In genomic region chr2:217861334-217861877, GRCh38 we compare ENCODE assay signal across 21 cellular contexts.
DNase-seq lines count a peak whose midpoint lies in the region; ATAC-seq, FAIRE-seq and TF ChIP-seq lines count a peak whose summit lies in the region.
"Had no signal": no experiment of that assay in that cellular context is flagged by ENCODE, and none has a peak within 500 bp of the region (broad histone marks: within the 10 kb centered on the region; RNA-seq: fewer than 3 reads in every experiment).

No MANE protein-coding gene starts in this region.

- no peak overlapping the region for H3K27ac ChIP-seq in HepG2 (ENCODE audit: extremely low read length, insufficient read depth, low read length)
- no peak overlapping the region for H3K27ac ChIP-seq in right lobe of liver
- H3K27ac ChIP-seq in lower lobe of right lung = peak overlapping the region; percentile 2
- no peak overlapping the region for H3K27ac ChIP-seq in spleen
- H3K27ac ChIP-seq: A549, GM23248 had no signal

- H3K27me3 ChIP-seq in HepG2 (ENCODE audit: control insufficient read depth in 1 of 2, insufficient read depth in 2 of 2, low read length in 2 of 2) = no peaks in the 10 kb centered on the region
- H3K27me3 ChIP-seq in right lobe of liver = no peaks in the 10 kb centered on the region
- H3K27me3 ChIP-seq in lower lobe of right lung (ENCODE audit: low read depth) = no peaks in the 10 kb centered on the region
- no peaks in the 10 kb centered on the region for H3K27me3 ChIP-seq in spleen (replicated peaks in 1 of 7)

- intact Hi-C loops in HepG2 (cut with micrococcal nuclease; ENCODE audit: unreplicated experiment) (no loop called here), right lobe of liver (cut with DNase I) (no loop called here), lower lobe of right lung (cut with DNase I) (no loop called here), spleen (cut with DNase I; ENCODE audit: low total_unique reads) (no loop called here)

- no peaks in the 10 kb centered on the region for H3K36me3 Mint-ChIP-seq in progenitor cell of endocrine pancreas (ENCODE audit: insufficient read depth)

- H3K9ac ChIP-seq in HepG2 (ENCODE audit: insufficient read depth, low read depth, low read length) = no peak overlapping the region
- H3K9ac ChIP-seq: GM23248 had no signal

- peaks cover 19% of the 10 kb centered on the region; the same call in 1 of the 2 replicates for H4K20me1 ChIP-seq in HepG2 (ENCODE audit: insufficient read depth, low read length)

- no peaks in the 10 kb centered on the region for H3K9me3 ChIP-seq in HepG2 (ENCODE audit: low read length)
- no peaks in the 10 kb centered on the region for H3K9me3 ChIP-seq in right lobe of liver
- no peaks in the 10 kb centered on the region for H3K9me3 ChIP-seq in lower lobe of right lung
- H3K9me3 ChIP-seq in spleen = no peaks in the 10 kb centered on the region
- H3K9me3 ChIP-seq: A549, Caco-2 had no signal

- WGBS in HepG2 (ENCODE audit: low lambda C conversion rate) = 84% methylated on average over 5 of the region's 5 CpGs
- WGBS in right lobe of liver (ENCODE audit: insufficient coverage, low coverage, low lambda C conversion rate, missing lambda C conversion rate) = 100% methylated on average over 2 of the region's 5 CpGs
- WGBS in spleen, 5 donors = 86 to 94% (median 88%) methylated on average over 5 of the region's 5 CpGs

- TF ChIP-seq CTCF in HepG2 (CRISPR knock-in tag; IDR thresholded peaks at IDR 0.05) = no peak
- TF ChIP-seq CTCF in right lobe of liver (IDR thresholded peaks at IDR 0.05) = no peak
- no peak for TF ChIP-seq CTCF in lower lobe of right lung (IDR thresholded peaks at IDR 0.05)
- no peak for TF ChIP-seq CTCF in spleen (IDR thresholded peaks at IDR 0.05 in 8 of 11, conservative IDR thresholded peaks at IDR 0.05 in 3 of 11)
- no peak for TF ChIP-seq CTCF in progenitor cell of endocrine pancreas (IDR thresholded peaks at IDR 0.05; ENCODE audit: unreplicated experiment)

- no peak for TF ChIP-seq RAD21 in HepG2 (CRISPR knock-in tag; IDR thresholded peaks at IDR 0.05)

- H3K4me2 ChIP-seq in HepG2 (ENCODE audit: low read depth, low read length) = no peak overlapping the region
- H3K4me2 ChIP-seq: A549 had no signal

- H2AFZ ChIP-seq in HepG2 (ENCODE audit: low read length) = no peak overlapping the region
- H2AFZ ChIP-seq: GM23248 had no signal

- no peaks in the 10 kb centered on the region for H3K4me1 ChIP-seq in HepG2 (ENCODE audit: insufficient read depth, low read length)
- no peaks in the 10 kb centered on the region for H3K4me1 ChIP-seq in right lobe of liver
- peaks cover 54% of the 10 kb centered on the region for H3K4me1 ChIP-seq in lower lobe of right lung
- peaks cover 2 to 77% (median 24%) of the 10 kb centered on the region in 6 donors for H3K4me1 ChIP-seq in spleen
- H3K4me1 ChIP-seq: A549, Caco-2 had no signal

- DNase-seq in HepG2 (ENCODE audit: low spot score) (no peak), right lobe of liver (no peak), lower lobe of right lung (no peak), spleen (peak; percentile 40), NCI-H82 treated with DMSO at 0.1 percent for 48 hours (lab: John Stamatoyannopoulos, UW; ENCODE audit: unreplicated experiment) (no peak), progenitor cell of endocrine pancreas (ENCODE audit: low spot score, unreplicated experiment) (no peak), NCI-H1417 (lab: John Stamatoyannopoulos, UW) (no peak), occipital lobe (lab: John Stamatoyannopoulos, UW) (no peak)
- DNase-seq: Caco-2; CD4-positive, alpha-beta T cell; GF-D8; GM23248; HCEC 1CT; KG1; NCI-H1105 treated with DMSO at 0.1 percent for 48 hours; NCI-H187; NCI-H2107; NCI-H510A; NCI-H748 treated with DMSO at 0.1 percent for 48 hours; SHP77 had no signal

- CTCF ChIA-PET in HepG2 (lab: Yijun Ruan, JAX; ENCODE audit: low intra/inter-chr PET ratio, low total read pairs) = no interaction called here

- no peak for ATAC-seq in HepG2
- no peak for ATAC-seq in right lobe of liver
- no peak for ATAC-seq in lower lobe of right lung
- ATAC-seq: A549 had no signal

- H3K79me2 ChIP-seq in HepG2 (ENCODE audit: insufficient read depth, low read length) = no peaks in the 10 kb centered on the region

- peaks cover 3 to 19% of the 10 kb centered on the region in 2 experiments; a peak in 3 of 5 replicates for H3K36me3 ChIP-seq in HepG2 (replicated peaks in 1 of 2; ENCODE audit: control insufficient read depth in 1 of 2, insufficient read depth in 2 of 2, low read length in 2 of 2)
- peaks cover 8 to 73% (median 21%) of the 10 kb centered on the region in 4 donors for H3K36me3 ChIP-seq in right lobe of liver
- peaks cover 89% of the 10 kb centered on the region for H3K36me3 ChIP-seq in lower lobe of right lung
- H3K36me3 ChIP-seq in spleen = peaks cover 0 to 96% (median 20%) of the 10 kb centered on the region in 6 donors

- no peak for TF ChIP-seq EP300 in HepG2 (IDR thresholded peaks at IDR 0.05; ENCODE audit: low read depth in 2 of 2, low read length in 2 of 2)
- no peak for TF ChIP-seq EP300 in HepG2 (CRISPR knock-in tag; IDR thresholded peaks at IDR 0.05; ENCODE audit: borderline replicate concordance)

- in situ Hi-C loops in HepG2 (cut with HindIII; ENCODE audit: extremely low pct_ligation_motif_present, low pct_unique_long_range_greater_than_20kb) = no loop called here

- TF ChIP-seq POLR2A in HepG2 (IDR thresholded peaks at IDR 0.05; ENCODE audit: insufficient read depth in 1 of 2, low read depth in 2 of 2, low read length in 2 of 2) = no peak
- no peak for TF ChIP-seq POLR2A in right lobe of liver (IDR thresholded peaks at IDR 0.05)
- no peak for TF ChIP-seq POLR2A in spleen (IDR thresholded peaks at IDR 0.05)

- peaks cover 8% of the 10 kb centered on the region for H3K4me1 Mint-ChIP-seq in progenitor cell of endocrine pancreas (ENCODE audit: low read depth)

- H3K27me3 Mint-ChIP-seq in progenitor cell of endocrine pancreas = no peaks in the 10 kb centered on the region
- H3K27me3 Mint-ChIP-seq: CD4-positive, alpha-beta T cell had no signal

- no peaks in the 10 kb centered on the region for H3K9me3 Mint-ChIP-seq in progenitor cell of endocrine pancreas (ENCODE audit: low read depth)
- H3K9me3 Mint-ChIP-seq: CD4-positive, alpha-beta T cell had no signal

- FAIRE-seq in HepG2 (lab: Jason Lieb, UNC) = no peak
- FAIRE-seq: A549 had no signal

- POLR2A ChIA-PET in HepG2 (lab: Yijun Ruan, JAX) = no interaction called here

- no peak overlapping the region for H3K4me3 Mint-ChIP-seq in progenitor cell of endocrine pancreas (ENCODE audit: low read depth)
- H3K4me3 Mint-ChIP-seq: CD4-positive, alpha-beta T cell had no signal

- H3K27ac Mint-ChIP-seq in progenitor cell of endocrine pancreas = no peak overlapping the region
- H3K27ac Mint-ChIP-seq: CD4-positive, alpha-beta T cell had no signal

- BruUV-seq in HepG2 (replicated peaks; lab: Mats Ljungman, UMichigan) = no TSS peak

- H3K4me3 ChIP-seq in HepG2 (replicated peaks in 1 of 3; ENCODE audit: insufficient read depth in 1 of 3, low read depth in 2 of 3, low read length in 3 of 3) (no peak overlapping the region), right lobe of liver (no peak overlapping the region), lower lobe of right lung (no peak overlapping the region), spleen (no peak overlapping the region)
- H3K4me3 ChIP-seq: A549, GM23248 had no signal

TF ChIP-seq in HepG2, 621 proteins besides CTCF, POLR2A, EP300 and RAD21:
- TF ChIP-seq ZMYM3 (CRISPR knock-in tag; IDR thresholded peaks at IDR 0.05) = 0 out of 2 replicates have a peak, but pooled peaks have one; percentile 28
- TF ChIP-seq ZNF629 (CRISPR knock-in tag; conservative IDR thresholded peaks at IDR 0.05) = peak; percentile 75
- TF ChIP-seq KLF13 (CRISPR knock-in tag; IDR thresholded peaks at IDR 0.05) = no peak
